ENCODE assay signal across 8 cellular contexts in genomic region chr11:83159901-83160865, GRCh38. TPM values are rescaled to one million over a fixed set of nuclear protein-coding genes. Genes with fewer than 3 reads are reported as not detected.
DNase-seq lines count a peak whose midpoint lies in the region; ATAC-seq and TF ChIP-seq lines count a peak whose summit lies in the region.

No MANE protein-coding gene starts in this region.

- H3K36me3 ChIP-seq in OCI-LY3 (replicated peaks; ENCODE audit: low read depth, low read length), result peaks cover 57% of the 10 kb centered on the region
- peaks cover 13% of the 10 kb centered on the region for H3K36me3 ChIP-seq in ectodermal cell (ENCODE audit: control insufficient read depth, insufficient read depth, low read length)

- peak overlapping the region; percentile 98 for H3K4me3 Mint-ChIP-seq in natural killer cell treated with Interleukin-12 subunit alpha and Interleukin-12 subunit beta and Interleukin-15 and Interleukin-18, amount 100 ng/mL, for 72 hours

- H3K27ac ChIP-seq in OCI-LY3 (ENCODE audit: low read length) (peak overlapping the region; percentile 88), ectodermal cell (ENCODE audit: insufficient read depth, low read depth, low read length, poor library complexity, severe bottlenecking) (no peak overlapping the region)

- H3K4me1 Mint-ChIP-seq in natural killer cell treated with Interleukin-12 subunit alpha and Interleukin-12 subunit beta and Interleukin-15 and Interleukin-18, amount 100 ng/mL, for 72 hours (ENCODE audit: low read depth in 2 of 2), result peaks cover 36 to 42% of the 10 kb centered on the region in 2 donors

- peaks cover 36% of the 10 kb centered on the region for H3K36me3 Mint-ChIP-seq in natural killer cell treated with Interleukin-12 subunit alpha and Interleukin-12 subunit beta and Interleukin-15 and Interleukin-18, amount 100 ng/mL, for 72 hours

- ATAC-seq in natural killer cell treated with Interleukin-12 subunit alpha and Interleukin-12 subunit beta and Interleukin-15 and Interleukin-18, amount 100 ng/mL, for 72 hours, result no peak
- no peak for ATAC-seq in HG03135 (IDR thresholded peaks at IDR 0.05; ENCODE audit: unreplicated experiment)

- H3K9me3 ChIP-seq in OCI-LY3 (ENCODE audit: insufficient read depth, low read length), result no peaks in the 10 kb centered on the region
- peaks cover 2% of the 10 kb centered on the region for H3K9me3 ChIP-seq in ectodermal cell (ENCODE audit: control insufficient read depth, low read length)

- H3K4me3 ChIP-seq in GM08714 (ENCODE audit: low read length) (peak overlapping the region; percentile 94), OCI-LY3 (ENCODE audit: low read length) (peak overlapping the region; percentile 92), ectodermal cell (ENCODE audit: insufficient read depth, low read depth, low read length) (peak overlapping the region; percentile 98)

- H3K4me1 ChIP-seq in OCI-LY3 (ENCODE audit: low read length) (peaks cover 41% of the 10 kb centered on the region), ectodermal cell (ENCODE audit: control insufficient read depth, insufficient read depth, low read length) (peaks cover 8% of the 10 kb centered on the region)

- peak overlapping the region; percentile 96 for H3K9ac ChIP-seq in OCI-LY3 (ENCODE audit: low read length)

- WGBS in ectodermal cell, 2 experiments, result 81 to 83% methylated on average over 6 of the region's 6 CpGs

- H3K27me3 ChIP-seq in OCI-LY3 (ENCODE audit: low read depth, low read length) (no peaks in the 10 kb centered on the region), ectodermal cell (ENCODE audit: control insufficient read depth, insufficient read depth, low read length, poor library complexity, severe bottlenecking) (no peaks in the 10 kb centered on the region)

- no peak for DNase-seq in natural killer cell treated with Interleukin-12 subunit alpha and Interleukin-12 subunit beta and Interleukin-15 and Interleukin-18, amount 100 ng/mL, for 72 hours (ENCODE audit: low spot score)
- DNase-seq in NCI-H2029 treated with DMSO at 0.1 percent for 48 hours (lab: John Stamatoyannopoulos, UW), result no peak
- no peak for DNase-seq in activated effector memory CD4-positive, alpha-beta T cell treated with anti-CD3 and anti-CD28 coated beads, Interleukin-2, amount 50 U/mL, for 16 hours
- DNase-seq in T1000 (lab: John Stamatoyannopoulos, UW), result no peak

- H2AFZ ChIP-seq in OCI-LY3 (ENCODE audit: low read depth, low read length), result no peak overlapping the region

- peak overlapping the region; percentile 91 to 99 for H3K27ac Mint-ChIP-seq in natural killer cell treated with Interleukin-12 subunit alpha and Interleukin-12 subunit beta and Interleukin-15 and Interleukin-18, amount 100 ng/mL, for 72 hours

- H4K20me1 ChIP-seq in OCI-LY3 (ENCODE audit: insufficient read depth, low read length), result peaks cover 51% of the 10 kb centered on the region

- peaks cover 83% of the 10 kb centered on the region for H3K79me2 ChIP-seq in OCI-LY3 (ENCODE audit: low read length)

- H3K9me3 Mint-ChIP-seq in natural killer cell treated with Interleukin-12 subunit alpha and Interleukin-12 subunit beta and Interleukin-15 and Interleukin-18, amount 100 ng/mL, for 72 hours, result no peaks in the 10 kb centered on the region

- peak overlapping the region; percentile 96 for H3K4me2 ChIP-seq in OCI-LY3 (ENCODE audit: low read length)

- no peak for TF ChIP-seq CTCF in OCI-LY3 (IDR thresholded peaks at IDR 0.05; ENCODE audit: low read depth, low read length)

- H3K27me3 Mint-ChIP-seq in natural killer cell treated with Interleukin-12 subunit alpha and Interleukin-12 subunit beta and Interleukin-15 and Interleukin-18, amount 100 ng/mL, for 72 hours, result no peaks in the 10 kb centered on the region

RNA-seq across cellular contexts. Expression of gene PCF11, which starts 3.3 kb away (rescaled TPM):
- 70.8 TPM for polyA plus RNA-seq in ectodermal cell (2013, experiment 1 of 4)
- polyA plus RNA-seq in ectodermal cell (2013, experiment 2 of 4), result 64.8 TPM
- 50.8 TPM for polyA plus RNA-seq in ectodermal cell (2013, experiment 3 of 4)
- polyA plus RNA-seq in ectodermal cell (2013, experiment 4 of 4), result 57.3 TPM
- 10 to 100 TPM; 63.4 to 74.3 TPM for total RNA-seq in natural killer cell treated with Interleukin-12 subunit alpha and Interleukin-12 subunit beta and Interleukin-15 and Interleukin-18, amount 100 ng/mL, for 72 hours

RNA-seq across cellular contexts. Expression of gene ANKRD42, which starts 33.3 kb away (rescaled TPM):
- polyA plus RNA-seq in ectodermal cell (2013, experiment 1 of 4), result 6.1 TPM
- 6.5 TPM for polyA plus RNA-seq in ectodermal cell (2013, experiment 2 of 4)
- polyA plus RNA-seq in ectodermal cell (2013, experiment 3 of 4), result 4.1 TPM
- 5.5 TPM for polyA plus RNA-seq in ectodermal cell (2013, experiment 4 of 4)
- total RNA-seq in natural killer cell treated with Interleukin-12 subunit alpha and Interleukin-12 subunit beta and Interleukin-15 and Interleukin-18, amount 100 ng/mL, for 72 hours, result 10 to 100 TPM in 1 of 2 donors, 1 to 10 TPM in 1; 4.3 to 10.5 TPM
